ENCODE assay signal across 1 cellular context in genomic region chr16:89495121-89495520, GRCh38.
A peak's percentile ranks its signal among the peaks of the same experiment; 100 is the strongest.
TF ChIP-seq lines count a peak whose summit lies in the region.

No MANE protein-coding gene starts in this region.

TF ChIP-seq in K562, 482 proteins besides CTCF, POLR2A, EP300 and RAD21:
- no peak for TF ChIP-seq MNT (conservative IDR thresholded peaks at IDR 0.05)
- TF ChIP-seq ZBTB7A (IDR thresholded peaks at IDR 0.05; ENCODE audit: borderline replicate concordance, control insufficient read depth, low read depth, low read length), result peak; percentile 19; the same call in 1 of the 2 replicates
